ENCODE assay signal across 1 cellular context in the genomic region with DNA sequence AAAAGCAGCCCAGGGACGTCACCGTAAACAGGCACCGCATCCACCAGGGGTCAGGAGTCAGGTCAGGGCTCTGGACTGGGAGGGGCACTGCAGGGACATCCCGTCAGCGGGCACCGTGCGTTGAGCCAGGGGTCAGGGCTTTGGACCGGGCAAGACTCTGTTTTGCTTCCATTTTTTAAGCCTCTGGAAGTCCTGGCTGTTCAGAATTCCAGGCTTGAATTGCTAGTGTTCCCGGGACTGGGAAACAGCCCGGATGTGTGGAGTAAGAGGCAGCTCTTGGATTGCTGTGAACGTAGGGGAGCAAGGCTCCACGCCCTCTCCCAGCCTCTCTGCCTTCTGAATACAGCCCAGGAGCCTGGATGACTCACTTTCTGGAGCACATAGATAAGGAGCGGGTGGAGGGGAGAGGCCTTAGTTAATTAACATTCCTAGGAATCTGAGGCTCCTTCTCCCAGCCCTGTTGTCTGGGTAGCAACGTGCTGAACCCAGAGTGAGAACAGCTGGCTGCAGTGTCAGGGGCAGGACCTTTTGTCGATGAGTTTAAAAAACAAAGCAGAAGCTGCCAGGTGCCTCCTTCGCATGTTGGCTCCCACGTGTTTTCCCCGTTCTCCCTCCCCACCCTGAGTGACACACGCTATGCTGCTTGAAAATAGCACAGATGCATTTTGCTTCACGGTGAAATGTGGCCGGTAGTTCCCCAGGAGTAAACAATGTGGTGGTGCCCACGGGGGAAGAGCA.
TF ChIP-seq lines count a peak whose summit lies in the region.

No MANE protein-coding gene starts in this region.

TF ChIP-seq in HepG2, 621 proteins besides CTCF, POLR2A, EP300 and RAD21 (continued from another document and continues in another):
- TF ChIP-seq ZNF431 (CRISPR knock-in tag; IDR thresholded peaks at IDR 0.05; ENCODE audit: borderline replicate concordance, low read depth) (no peak), ZNF678 (CRISPR knock-in tag; IDR thresholded peaks at IDR 0.05) (no peak), RELA (CRISPR knock-in tag; IDR thresholded peaks at IDR 0.05) (no peak), ZNF446 (CRISPR knock-in tag; IDR thresholded peaks at IDR 0.05) (no peak), ZMYM3 (CRISPR knock-in tag; IDR thresholded peaks at IDR 0.05) (no peak), ZNF205 (CRISPR knock-in tag; IDR thresholded peaks at IDR 0.05) (no peak), ZNF460 (CRISPR knock-in tag; IDR thresholded peaks at IDR 0.05; ENCODE audit: borderline replicate concordance) (no peak; the same call in 1 of the 2 replicates), ZNF121 (CRISPR knock-in tag; IDR thresholded peaks at IDR 0.05) (no peak), ISX (CRISPR knock-in tag; conservative IDR thresholded peaks at IDR 0.05) (no peak), ELF3 (CRISPR knock-in tag; IDR thresholded peaks at IDR 0.05) (no peak), ZNF589 (CRISPR knock-in tag; conservative IDR thresholded peaks at IDR 0.05) (no peak), MXI1 (IDR thresholded peaks at IDR 0.05; ENCODE audit: borderline replicate concordance, low read depth, low read length) (no peak; the same call in 2 of the 3 replicates), MAX (IDR thresholded peaks at IDR 0.05) (peak; percentile 36; the same call in 1 of the 2 replicates), RBAK (CRISPR knock-in tag; IDR thresholded peaks at IDR 0.05) (no peak), YEATS2 (CRISPR knock-in tag; IDR thresholded peaks at IDR 0.05; ENCODE audit: borderline replicate concordance) (no peak), GLI4 (CRISPR knock-in tag; IDR thresholded peaks at IDR 0.05; ENCODE audit: borderline replicate concordance) (no peak), AHDC1 (CRISPR knock-in tag; IDR thresholded peaks at IDR 0.05; ENCODE audit: borderline replicate concordance) (no peak; the same call in 1 of the 2 replicates), ZSCAN9 (CRISPR knock-in tag; IDR thresholded peaks at IDR 0.05; ENCODE audit: borderline replicate concordance) (no peak), PBX3 (CRISPR knock-in tag; IDR thresholded peaks at IDR 0.05; ENCODE audit: borderline replicate concordance) (no peak), SALL1 (CRISPR knock-in tag; IDR thresholded peaks at IDR 0.05) (peak; percentile 61), ZNF138 (CRISPR knock-in tag; IDR thresholded peaks at IDR 0.05; ENCODE audit: low read depth) (no peak), SNAPC5 (CRISPR knock-in tag; IDR thresholded peaks at IDR 0.05; ENCODE audit: borderline replicate concordance) (no peak), HOXA7 (CRISPR knock-in tag; IDR thresholded peaks at IDR 0.05) (no peak), KLF16 (CRISPR knock-in tag; IDR thresholded peaks at IDR 0.05) (no peak), NFYC (CRISPR knock-in tag; IDR thresholded peaks at IDR 0.05) (no peak), NFE2L1 (CRISPR knock-in tag; IDR thresholded peaks at IDR 0.05; ENCODE audit: borderline replicate concordance) (no peak), U2AF1 (optimal IDR thresholded peaks at IDR 0.05; ENCODE audit: low read depth, low read length) (peak; percentile 46), KDM5A (IDR thresholded peaks at IDR 0.05; ENCODE audit: borderline replicate concordance, low read length) (no peak), IKZF1 (IDR thresholded peaks at IDR 0.05) (no peak), NFKBIZ (CRISPR knock-in tag; IDR thresholded peaks at IDR 0.05) (no peak), MYC (CRISPR knock-in tag; IDR thresholded peaks at IDR 0.05; ENCODE audit: borderline replicate concordance) (peak; percentile 45; the same call in 1 of the 2 replicates), KDM5B (CRISPR knock-in tag; IDR thresholded peaks at IDR 0.05; ENCODE audit: borderline replicate concordance) (no peak), IRF9 (CRISPR knock-in tag; IDR thresholded peaks at IDR 0.05; ENCODE audit: borderline replicate concordance) (0 out of 2 replicates have a peak, but pooled peaks have one; percentile 43), JUNB (CRISPR knock-in tag; IDR thresholded peaks at IDR 0.05; ENCODE audit: borderline replicate concordance) (no peak), ZNF124 (CRISPR knock-in tag; IDR thresholded peaks at IDR 0.05) (no peak), ZNF547 (CRISPR knock-in tag; IDR thresholded peaks at IDR 0.05) (no peak), ZNF768 (CRISPR knock-in tag; IDR thresholded peaks at IDR 0.05) (no peak), NKX3-1 (CRISPR knock-in tag; IDR thresholded peaks at IDR 0.05) (no peak), KLF9 (CRISPR knock-in tag; IDR thresholded peaks at IDR 0.05; ENCODE audit: low read depth) (no peak), GATAD2A (CRISPR knock-in tag; IDR thresholded peaks at IDR 0.05) (peak; percentile 64)
- TF ChIP-seq, protein P1, sequence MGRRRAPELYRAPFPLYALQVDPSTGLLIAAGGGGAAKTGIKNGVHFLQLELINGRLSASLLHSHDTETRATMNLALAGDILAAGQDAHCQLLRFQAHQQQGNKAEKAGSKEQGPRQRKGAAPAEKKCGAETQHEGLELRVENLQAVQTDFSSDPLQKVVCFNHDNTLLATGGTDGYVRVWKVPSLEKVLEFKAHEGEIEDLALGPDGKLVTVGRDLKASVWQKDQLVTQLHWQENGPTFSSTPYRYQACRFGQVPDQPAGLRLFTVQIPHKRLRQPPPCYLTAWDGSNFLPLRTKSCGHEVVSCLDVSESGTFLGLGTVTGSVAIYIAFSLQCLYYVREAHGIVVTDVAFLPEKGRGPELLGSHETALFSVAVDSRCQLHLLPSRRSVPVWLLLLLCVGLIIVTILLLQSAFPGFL (CRISPR knock-in tag; IDR thresholded peaks at IDR 0.05), result no peak
- TF ChIP-seq, protein P2, sequence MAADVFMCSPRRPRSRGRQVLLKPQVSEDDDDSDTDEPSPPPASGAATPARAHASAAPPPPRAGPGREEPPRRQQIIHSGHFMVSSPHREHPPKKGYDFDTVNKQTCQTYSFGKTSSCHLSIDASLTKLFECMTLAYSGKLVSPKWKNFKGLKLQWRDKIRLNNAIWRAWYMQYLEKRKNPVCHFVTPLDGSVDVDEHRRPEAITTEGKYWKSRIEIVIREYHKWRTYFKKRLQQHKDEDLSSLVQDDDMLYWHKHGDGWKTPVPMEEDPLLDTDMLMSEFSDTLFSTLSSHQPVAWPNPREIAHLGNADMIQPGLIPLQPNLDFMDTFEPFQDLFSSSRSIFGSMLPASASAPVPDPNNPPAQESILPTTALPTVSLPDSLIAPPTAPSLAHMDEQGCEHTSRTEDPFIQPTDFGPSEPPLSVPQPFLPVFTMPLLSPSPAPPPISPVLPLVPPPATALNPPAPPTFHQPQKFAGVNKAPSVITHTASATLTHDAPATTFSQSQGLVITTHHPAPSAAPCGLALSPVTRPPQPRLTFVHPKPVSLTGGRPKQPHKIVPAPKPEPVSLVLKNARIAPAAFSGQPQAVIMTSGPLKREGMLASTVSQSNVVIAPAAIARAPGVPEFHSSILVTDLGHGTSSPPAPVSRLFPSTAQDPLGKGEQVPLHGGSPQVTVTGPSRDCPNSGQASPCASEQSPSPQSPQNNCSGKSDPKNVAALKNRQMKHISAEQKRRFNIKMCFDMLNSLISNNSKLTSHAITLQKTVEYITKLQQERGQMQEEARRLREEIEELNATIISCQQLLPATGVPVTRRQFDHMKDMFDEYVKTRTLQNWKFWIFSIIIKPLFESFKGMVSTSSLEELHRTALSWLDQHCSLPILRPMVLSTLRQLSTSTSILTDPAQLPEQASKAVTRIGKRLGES (CRISPR knock-in tag; IDR thresholded peaks at IDR 0.05; ENCODE audit: borderline replicate concordance), result no peak
- TF ChIP-seq, protein P3, sequence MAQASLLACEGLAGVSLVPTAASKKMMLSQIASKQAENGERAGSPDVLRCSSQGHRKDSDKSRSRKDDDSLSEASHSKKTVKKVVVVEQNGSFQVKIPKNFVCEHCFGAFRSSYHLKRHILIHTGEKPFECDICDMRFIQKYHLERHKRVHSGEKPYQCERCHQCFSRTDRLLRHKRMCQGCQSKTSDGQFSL (CRISPR knock-in tag; IDR thresholded peaks at IDR 0.05), result 0 out of 2 replicates have a peak, but pooled peaks have one; percentile 37
- TF ChIP-seq, protein P4, sequence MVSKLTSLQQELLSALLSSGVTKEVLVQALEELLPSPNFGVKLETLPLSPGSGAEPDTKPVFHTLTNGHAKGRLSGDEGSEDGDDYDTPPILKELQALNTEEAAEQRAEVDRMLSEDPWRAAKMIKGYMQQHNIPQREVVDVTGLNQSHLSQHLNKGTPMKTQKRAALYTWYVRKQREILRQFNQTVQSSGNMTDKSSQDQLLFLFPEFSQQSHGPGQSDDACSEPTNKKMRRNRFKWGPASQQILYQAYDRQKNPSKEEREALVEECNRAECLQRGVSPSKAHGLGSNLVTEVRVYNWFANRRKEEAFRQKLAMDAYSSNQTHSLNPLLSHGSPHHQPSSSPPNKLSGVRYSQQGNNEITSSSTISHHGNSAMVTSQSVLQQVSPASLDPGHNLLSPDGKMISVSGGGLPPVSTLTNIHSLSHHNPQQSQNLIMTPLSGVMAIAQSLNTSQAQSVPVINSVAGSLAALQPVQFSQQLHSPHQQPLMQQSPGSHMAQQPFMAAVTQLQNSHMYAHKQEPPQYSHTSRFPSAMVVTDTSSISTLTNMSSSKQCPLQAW (CRISPR knock-in tag; IDR thresholded peaks at IDR 0.05), result no peak
- TF ChIP-seq, protein P5, sequence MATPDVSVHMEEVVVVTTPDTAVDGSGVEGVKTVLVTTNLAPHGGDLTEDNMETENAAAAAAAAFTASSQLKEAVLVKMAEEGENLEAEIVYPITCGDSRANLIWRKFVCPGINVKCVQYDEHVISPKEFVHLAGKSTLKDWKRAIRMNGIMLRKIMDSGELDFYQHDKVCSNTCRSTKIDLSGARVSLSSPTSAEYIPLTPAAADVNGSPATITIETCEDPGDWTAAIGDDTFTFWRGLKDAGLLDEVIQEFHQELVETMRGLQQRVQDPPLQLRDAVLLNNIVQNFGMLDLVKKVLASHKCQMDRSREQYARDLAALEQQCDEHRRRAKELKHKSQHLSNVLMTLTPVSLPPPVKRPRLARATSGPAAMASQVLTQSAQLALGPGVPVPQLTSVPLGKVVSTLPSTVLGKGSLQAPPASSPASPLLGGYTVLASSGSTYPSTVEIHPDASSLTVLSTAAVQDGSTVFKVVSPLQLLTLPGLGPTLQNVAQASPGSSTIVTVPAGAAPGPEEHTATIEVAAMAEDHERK (CRISPR knock-in tag; IDR thresholded peaks at IDR 0.05; ENCODE audit: low read depth), result no peak
- TF ChIP-seq, protein P6, sequence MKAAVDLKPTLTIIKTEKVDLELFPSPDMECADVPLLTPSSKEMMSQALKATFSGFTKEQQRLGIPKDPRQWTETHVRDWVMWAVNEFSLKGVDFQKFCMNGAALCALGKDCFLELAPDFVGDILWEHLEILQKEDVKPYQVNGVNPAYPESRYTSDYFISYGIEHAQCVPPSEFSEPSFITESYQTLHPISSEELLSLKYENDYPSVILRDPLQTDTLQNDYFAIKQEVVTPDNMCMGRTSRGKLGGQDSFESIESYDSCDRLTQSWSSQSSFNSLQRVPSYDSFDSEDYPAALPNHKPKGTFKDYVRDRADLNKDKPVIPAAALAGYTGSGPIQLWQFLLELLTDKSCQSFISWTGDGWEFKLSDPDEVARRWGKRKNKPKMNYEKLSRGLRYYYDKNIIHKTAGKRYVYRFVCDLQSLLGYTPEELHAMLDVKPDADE (CRISPR knock-in tag; IDR thresholded peaks at IDR 0.05), result no peak
